8 cellular contexts compared by ENCODE assay signal in genomic region chr3:186826316-186826977, GRCh38. TPM values are rescaled to one million over a fixed set of nuclear protein-coding genes. Genes with fewer than 3 reads are reported as not detected.
DNase-seq lines count a peak whose midpoint lies in the region; ATAC-seq and TF ChIP-seq lines count a peak whose summit lies in the region.

No MANE protein-coding gene starts in this region.

- H3K79me2 ChIP-seq in KMS-11 (ENCODE audit: insufficient read depth, low read depth): no peaks in the 10 kb centered on the region

- TF ChIP-seq CTCF in BE2C (IDR thresholded peaks at IDR 0.05; ENCODE audit: low read depth, low read length) (no peak), KMS-11 (conservative IDR thresholded peaks at IDR 0.05; ENCODE audit: low read depth, low read length) (no peak), body of pancreas (IDR thresholded peaks at IDR 0.05) (no peak), lower lobe of right lung (IDR thresholded peaks at IDR 0.05) (no peak)

- 21 to 27% methylated on average over 13 to 17 of the region's 17 CpGs for WGBS in body of pancreas, 2 donors

- H3K27me3 ChIP-seq in BE2C: peaks cover 40% of the 10 kb centered on the region
- H3K27me3 ChIP-seq in KMS-11 (ENCODE audit: insufficient read depth, low read depth): peaks cover 20% of the 10 kb centered on the region; the same call in 1 of the 2 replicates
- peaks cover 0 to 26% of the 10 kb centered on the region in 2 donors for H3K27me3 ChIP-seq in body of pancreas
- peaks cover 65% of the 10 kb centered on the region for H3K27me3 ChIP-seq in lower lobe of right lung (ENCODE audit: low read depth)

- peak overlapping the region; percentile 63 for H3K27ac ChIP-seq in KMS-11
- H3K27ac ChIP-seq in body of pancreas: no peak overlapping the region
- no peak overlapping the region for H3K27ac ChIP-seq in lower lobe of right lung

- intact Hi-C loops in body of pancreas (cut with DNase I): no loop called here
- intact Hi-C loops in lower lobe of right lung (cut with DNase I): loop anchor here (10.0 kb wide), 1 partner anchor 212 kb away; the partner anchor contains the start of gene AHSG

- peak overlapping the region; percentile 93 for H3K9ac ChIP-seq in KMS-11

- H3K4me3 ChIP-seq in BE2C (ENCODE audit: low read depth, low read length) (peak overlapping the region; percentile 67), KMS-11 (IDR thresholded peaks at IDR 0.05; ENCODE audit: insufficient read depth, low read depth, low read length) (no peak overlapping the region), body of pancreas (peak overlapping the region in 1 of 2 donors; percentile 32), lower lobe of right lung (peak overlapping the region; percentile 73)

- H3K4me2 ChIP-seq in KMS-11: peak overlapping the region; percentile 88

- no peaks in the 10 kb centered on the region for H3K9me3 ChIP-seq in BE2C
- no peaks in the 10 kb centered on the region for H3K9me3 ChIP-seq in body of pancreas
- no peaks in the 10 kb centered on the region for H3K9me3 ChIP-seq in lower lobe of right lung

- ATAC-seq in body of pancreas (peak; percentile 29), lower lobe of right lung (peak; percentile 16 to 45), HG03045 (IDR thresholded peaks at IDR 0.05; ENCODE audit: unreplicated experiment) (no peak), HG02852 (IDR thresholded peaks at IDR 0.05; ENCODE audit: unreplicated experiment) (no peak)

- no peak for TF ChIP-seq POLR2A in body of pancreas (IDR thresholded peaks at IDR 0.05)

- H3K36me3 ChIP-seq in BE2C: no peaks in the 10 kb centered on the region
- H3K36me3 ChIP-seq in KMS-11 (ENCODE audit: insufficient read depth): no peaks in the 10 kb centered on the region
- no peaks in the 10 kb centered on the region for H3K36me3 ChIP-seq in body of pancreas (replicated peaks in 1 of 2; ENCODE audit: insufficient read depth in 1 of 2, low read depth in 2 of 2)
- no peaks in the 10 kb centered on the region for H3K36me3 ChIP-seq in lower lobe of right lung

- H2AFZ ChIP-seq in KMS-11 (ENCODE audit: low read depth): peak overlapping the region; percentile 25; the same call in 1 of the 2 replicates

- H3K4me1 ChIP-seq in BE2C: no peaks in the 10 kb centered on the region
- H3K4me1 ChIP-seq in KMS-11 (ENCODE audit: low read depth, poor library complexity, severe bottlenecking): peaks cover 12% of the 10 kb centered on the region
- H3K4me1 ChIP-seq in body of pancreas: peaks cover 7% of the 10 kb centered on the region
- H3K4me1 ChIP-seq in lower lobe of right lung: peaks cover 22% of the 10 kb centered on the region

- DNase-seq in BE2C (no peak), body of pancreas (peak in 2 of 4 donors; percentile 14 to 15), lower lobe of right lung (no peak), NCI-H1694 treated with DMSO at 0.1 percent for 48 hours (lab: John Stamatoyannopoulos, UW) (no peak), SIG-M5 treated with dmso at 0.1 percent for 504 hours (lab: John Stamatoyannopoulos, UW; ENCODE audit: unreplicated experiment) (no peak)

- H4K20me1 ChIP-seq in KMS-11 (ENCODE audit: insufficient read depth): no peaks in the 10 kb centered on the region

RNA-seq across cellular contexts. Expression of gene ADIPOQ, which starts 16.1 kb away (rescaled TPM):
- 0.09 TPM for polyA plus RNA-seq in BE2C (2012; ENCODE audit: insufficient read depth, insufficient read length, low read depth)
- total RNA-seq in body of pancreas: 100 to 1,000 TPM in 1 of 2 donors, 10 to 100 TPM in 1; 10.9 to 188 TPM
- not detected for total RNA-seq in lower lobe of right lung

RNA-seq across cellular contexts. Expression of gene RFC4, which starts 20.2 kb away (rescaled TPM):
- polyA plus RNA-seq in BE2C (2012; ENCODE audit: insufficient read depth, insufficient read length, low read depth): 18.8 TPM
- total RNA-seq in body of pancreas: 10 to 100 TPM in 1 of 2 donors, 1 to 10 TPM in 1; 6.6 to 14.5 TPM
- 8.4 TPM for total RNA-seq in lower lobe of right lung

RNA-seq across cellular contexts. Expression of gene EIF4A2, which starts 43.1 kb away (rescaled TPM):
- 209 TPM for polyA plus RNA-seq in BE2C (2012; ENCODE audit: insufficient read depth, insufficient read length, low read depth)
- total RNA-seq in body of pancreas (100 to 1,000 TPM; 222 to 424 TPM), lower lobe of right lung (424 TPM)

Comparison
In these comparisons a context has a peak if more than half of its experiments do, and no peak if none do; other contexts are left out.
1. ATAC-seq: peak in body of pancreas (single experiment) and lower lobe of right lung (2 of 2); none in HG03045 (single experiment) and HG02852 (single experiment).
2. RNA of gene ADIPOQ, which starts 16.1 kb away (total RNA-seq): 10.9 to 188 TPM in body of pancreas; not detected in lower lobe of right lung (single experiment); every median in the first group is over 10 times any median in the second.